In genomic region chr10:88913157-88913556, GRCh38 we compare ENCODE assay signal across 11 cellular contexts. TPM values are rescaled to one million over a fixed set of nuclear protein-coding genes. Genes with fewer than 3 reads are reported as not detected.
DNase-seq lines count a peak whose midpoint lies in the region; FAIRE-seq and TF ChIP-seq lines count a peak whose summit lies in the region.
"Had no signal": no experiment of that assay in that cellular context is flagged by ENCODE, and none has a peak within 500 bp of the region (broad histone marks: within the 10 kb centered on the region; RNA-seq: fewer than 3 reads in every experiment).

No MANE protein-coding gene starts in this region.

- H2BK5ac ChIP-seq in H9 (ENCODE audit: insufficient read length, low read length) = no peak overlapping the region

- no peak overlapping the region for H4K91ac ChIP-seq in H9 (ENCODE audit: insufficient read length, low read depth, low read length)

- no peak overlapping the region for H3K4me2 ChIP-seq in osteoblast (ENCODE audit: insufficient read depth, low read length)
- no peak overlapping the region for H3K4me2 ChIP-seq in H9 (ENCODE audit: insufficient read depth, insufficient read length, low read length)
- H3K4me2 ChIP-seq: BLaER1 had no signal

- no peak overlapping the region for H3T11ph ChIP-seq in H9 (ENCODE audit: low read length)

- no peaks in the 10 kb centered on the region for H3K36me3 Mint-ChIP-seq in H9 (ENCODE audit: insufficient read depth in 1 of 3, low read depth in 3 of 3)

- no peak overlapping the region for H2BK15ac ChIP-seq in H9 (ENCODE audit: low read depth, low read length)

- no peak for TF ChIP-seq CTCF in esophagus muscularis mucosa (IDR thresholded peaks at IDR 0.05)
- TF ChIP-seq CTCF in osteoblast (IDR thresholded peaks at IDR 0.05; ENCODE audit: extremely low read depth, low read depth, low read length) = no peak
- TF ChIP-seq CTCF in H9 (conservative IDR thresholded peaks at IDR 0.05) = no peak

- H3K36me3 ChIP-seq in esophagus muscularis mucosa (no peaks in the 10 kb centered on the region), osteoblast (ENCODE audit: insufficient read depth, low read length) (peaks cover 16% of the 10 kb centered on the region)
- peaks cover 26% of the 10 kb centered on the region for H3K36me3 ChIP-seq in effector memory CD4-positive, alpha-beta T cell (ENCODE audit: control insufficient read depth, insufficient read depth, low read length)

- H3K56ac ChIP-seq in H9 (ENCODE audit: insufficient read length, low read depth, low read length) = no peak overlapping the region

- H2BK12ac ChIP-seq in H9 (ENCODE audit: insufficient read length, low read depth, low read length) = no peak overlapping the region

- H3K79me2 ChIP-seq in osteoblast (ENCODE audit: insufficient read depth, low read length) (no peaks in the 10 kb centered on the region), H9 (ENCODE audit: insufficient read depth, low read length) (no peaks in the 10 kb centered on the region)

- no peak overlapping the region for H2AK5ac ChIP-seq in H9 (ENCODE audit: insufficient read length, low read length)

- no peak overlapping the region; a peak in 1 of 7 replicates for H3K27ac Mint-ChIP-seq in H9
- H3K27ac Mint-ChIP-seq: stimulated activated naive CD8-positive, alpha-beta T cell treated with anti-CD3 and anti-CD28 coated beads, Interleukin-15, amount 100 ng/mL, for 72 hours had no signal

- H3K9ac ChIP-seq in H9 (ENCODE audit: extremely low read depth, insufficient read length, low read length) = no peak overlapping the region
- H3K9ac ChIP-seq: BLaER1 had no signal

- no peak overlapping the region for H4K5ac ChIP-seq in H9 (ENCODE audit: insufficient read length, low read depth, low read length)

- no peak overlapping the region for H3K14ac ChIP-seq in H9 (ENCODE audit: insufficient read depth, low read length)

- H4K20me1 ChIP-seq in osteoblast (ENCODE audit: insufficient read depth, low read length) = no peaks in the 10 kb centered on the region
- no peaks in the 10 kb centered on the region for H4K20me1 ChIP-seq in H9 (ENCODE audit: control insufficient read depth, insufficient read depth, insufficient read length)
- H4K20me1 ChIP-seq: BLaER1 had no signal

- no peak for FAIRE-seq in frontal cortex (lab: Jason Lieb, UNC)

- H3K27ac ChIP-seq in esophagus muscularis mucosa (replicated peaks in 1 of 4) (peak overlapping the region; percentile 39 to 64 (median 56)), osteoblast (ENCODE audit: low read depth, low read length) (peak overlapping the region; percentile 6), H9 (ENCODE audit: insufficient read length, low read depth, low read length) (no peak overlapping the region)
- H3K27ac ChIP-seq in effector memory CD4-positive, alpha-beta T cell (ENCODE audit: insufficient read depth, low read length, poor library complexity, severe bottlenecking) = no peak overlapping the region
- H3K27ac ChIP-seq: BLaER1 had no signal

- no peak overlapping the region for H2BK120ac ChIP-seq in H9 (ENCODE audit: low read depth, low read length, poor library complexity, severe bottlenecking)

- H3K23ac ChIP-seq in H9 (ENCODE audit: insufficient read length, low read depth, low read length) = no peak overlapping the region

- no peaks in the 10 kb centered on the region for H3K9me3 ChIP-seq in esophagus muscularis mucosa
- H3K9me3 ChIP-seq in osteoblast (ENCODE audit: low read depth, low read length) = no peaks in the 10 kb centered on the region
- H3K9me3 ChIP-seq in effector memory CD4-positive, alpha-beta T cell (ENCODE audit: control insufficient read depth, low read length) = no peaks in the 10 kb centered on the region
- no peaks in the 10 kb centered on the region for H3K9me3 ChIP-seq in H9 (ENCODE audit: control insufficient read depth, low read depth, low read length)
- H3K9me3 ChIP-seq: BLaER1 had no signal

- peaks cover 3% of the 10 kb centered on the region for H3K23me2 ChIP-seq in H9 (ENCODE audit: insufficient read length, low read depth, low read length, poor library complexity, severe bottlenecking)

- no peaks in the 10 kb centered on the region for H3K9me3 Mint-ChIP-seq in H9
- H3K9me3 Mint-ChIP-seq: stimulated activated naive CD8-positive, alpha-beta T cell treated with anti-CD3 and anti-CD28 coated beads, Interleukin-15, amount 100 ng/mL, for 72 hours had no signal

- no peaks in the 10 kb centered on the region for H3K79me1 ChIP-seq in H9 (ENCODE audit: insufficient read depth, low read depth, low read length, poor library complexity, severe bottlenecking)

- H3K27me3 ChIP-seq in esophagus muscularis mucosa (no peaks in the 10 kb centered on the region), osteoblast (ENCODE audit: insufficient read depth, low read length) (no peaks in the 10 kb centered on the region), H9 (ENCODE audit: insufficient read depth, low read length) (no peaks in the 10 kb centered on the region)
- no peaks in the 10 kb centered on the region for H3K27me3 ChIP-seq in effector memory CD4-positive, alpha-beta T cell (replicated peaks; ENCODE audit: control insufficient read depth, insufficient read depth, low read length, poor library complexity, severe bottlenecking)
- H3K27me3 ChIP-seq: BLaER1 had no signal

- 65% methylated on average over 9 of the region's 9 CpGs for WGBS in esophagus muscularis mucosa
- WGBS in H9 (ENCODE audit: extremely low coverage, insufficient read length, low lambda C conversion rate) = no CpG with 5 or more reads among the region's 9 CpGs

- no peak for TF ChIP-seq POLR2A in esophagus muscularis mucosa (IDR thresholded peaks at IDR 0.05; ENCODE audit: low read depth)

- peaks cover 0 to 9% (median 7%) of the 10 kb centered on the region in 4 donors for H3K4me1 ChIP-seq in esophagus muscularis mucosa
- peaks cover 3% of the 10 kb centered on the region for H3K4me1 ChIP-seq in osteoblast (ENCODE audit: insufficient read depth, low read length)
- H3K4me1 ChIP-seq in effector memory CD4-positive, alpha-beta T cell (ENCODE audit: control insufficient read depth, insufficient read depth, low read length, poor library complexity, severe bottlenecking) = no peaks in the 10 kb centered on the region
- H3K4me1 ChIP-seq in H9 (ENCODE audit: insufficient read depth, low read length) = no peaks in the 10 kb centered on the region
- H3K4me1 ChIP-seq: BLaER1 had no signal

- H3K4me3 ChIP-seq in esophagus muscularis mucosa (no peak overlapping the region), osteoblast (ENCODE audit: insufficient read depth, low read length) (no peak overlapping the region)
- H3K4me3 ChIP-seq in effector memory CD4-positive, alpha-beta T cell (ENCODE audit: insufficient read depth, low read depth, low read length, poor library complexity, severe bottlenecking) = no peak overlapping the region
- H3K4me3 ChIP-seq: BLaER1 had no signal

- intact Hi-C loops in esophagus muscularis mucosa (cut with DNase I) = no loop called here

- 0 out of 4 replicates have a peak, but pooled peaks cover 0 to 1% of the 10 kb centered on the region in 2 experiments for H3K4me1 Mint-ChIP-seq in H9

- H3K4ac ChIP-seq in H9 (ENCODE audit: low read depth, low read length) = no peak overlapping the region

- no peak for TF ChIP-seq EP300 in esophagus muscularis mucosa (IDR thresholded peaks at IDR 0.05)

- H3K27me3 Mint-ChIP-seq in H9 (ENCODE audit: low read depth) = no peaks in the 10 kb centered on the region
- H3K27me3 Mint-ChIP-seq: stimulated activated naive CD8-positive, alpha-beta T cell treated with anti-CD3 and anti-CD28 coated beads, Interleukin-15, amount 100 ng/mL, for 72 hours had no signal

- DNase-seq in DMS53 (lab: John Stamatoyannopoulos, UW) (peak; percentile 69), NCI-H2029 treated with DMSO at 0.1 percent for 48 hours (lab: John Stamatoyannopoulos, UW) (peak; percentile 12), esophagus muscularis mucosa (ENCODE audit: extremely low spot score) (no peak), osteoblast (ENCODE audit: insufficient read length, low spot score, missing footprints) (no peak), frontal cortex (ENCODE audit: low spot score in 2 of 2) (no peak), H9 (no peak), activated T-cell treated with anti-CD3 and anti-CD28 coated beads for 4 hours (no peak)
- DNase-seq in effector memory CD4-positive, alpha-beta T cell = no peak
- DNase-seq: central memory CD4-positive, alpha-beta T cell; stimulated activated naive CD8-positive, alpha-beta T cell treated with anti-CD3 and anti-CD28 coated beads, Interleukin-15, amount 100 ng/mL, for 72 hours had no signal

- H4K8ac ChIP-seq in H9 (replicated peaks; ENCODE audit: insufficient read length, low read depth, low read length) = no peak overlapping the region

- no peak overlapping the region for H3K4me3 Mint-ChIP-seq in H9
- H3K4me3 Mint-ChIP-seq: stimulated activated naive CD8-positive, alpha-beta T cell treated with anti-CD3 and anti-CD28 coated beads, Interleukin-15, amount 100 ng/mL, for 72 hours had no signal

- H2AFZ ChIP-seq in osteoblast (ENCODE audit: low read length) (no peak overlapping the region), H9 (ENCODE audit: low read length) (no peak overlapping the region)

- no peak overlapping the region for H2BK20ac ChIP-seq in H9 (ENCODE audit: low read depth, low read length, poor library complexity, severe bottlenecking)

- H3K18ac ChIP-seq in H9 (ENCODE audit: insufficient read length, low read depth, low read length) = no peak overlapping the region

RNA-seq across cellular contexts. Expression of gene STAMBPL1, which starts 33.1 kb away (rescaled TPM):
- total RNA-seq in esophagus muscularis mucosa (10 to 100 TPM in 3 of 4 donors, 1 to 10 TPM in 1; 8.6 to 27.4 (median 14.7) TPM), osteoblast (10.3 and 11.6 TPM in 2 replicates), frontal cortex (8.6 TPM), H9 (2021) (3.2 and 4.6 TPM in 2 replicates)

RNA-seq across cellular contexts. Expression of gene ACTA2, which starts 39.4 kb away (rescaled TPM):
- 1,000 to 10,000 TPM; 6,391 to 8,723 (median 8,539) TPM for total RNA-seq in esophagus muscularis mucosa
- 501 and 855 TPM in 2 replicates for total RNA-seq in osteoblast
- total RNA-seq in frontal cortex = 26.1 TPM
- total RNA-seq in H9 (2021) = 2.3 and 2.4 TPM in 2 replicates

Comparison
In these comparisons a context has a peak if more than half of its experiments do, and no peak if none do; other contexts are left out.
1. DNase-seq: peak in DMS53 (single experiment) and NCI-H2029 treated with DMSO at 0.1 percent for 48 hours (single experiment); none in esophagus muscularis mucosa (single experiment), osteoblast (single experiment), frontal cortex (0 of 2), effector memory CD4-positive, alpha-beta T cell (0 of 3), H9 (single experiment) and activated T-cell treated with anti-CD3 and anti-CD28 coated beads for 4 hours (single experiment).
2. H3K27ac ChIP-seq: peak in esophagus muscularis mucosa (4 of 4) and osteoblast (single experiment); none in effector memory CD4-positive, alpha-beta T cell (single experiment) and H9 (single experiment).
3. RNA of gene ACTA2, which starts 39.4 kb away (total RNA-seq): 6,391 to 8,723 TPM in esophagus muscularis mucosa and 501 to 855 TPM in osteoblast; 26.1 TPM in frontal cortex (single experiment) and 2.3 to 2.4 TPM in H9; every median in the first group is over 10 times any median in the second.